9 cellular contexts compared by ENCODE assay signal in genomic region chr6:111850288-111850937, GRCh38. TPM values are rescaled to one million over a fixed set of nuclear protein-coding genes. Genes with fewer than 3 reads are reported as not detected.
DNase-seq lines count a peak whose midpoint lies in the region; ATAC-seq lines count a peak whose summit lies in the region.
"Had no signal": no experiment of that assay in that cellular context is flagged by ENCODE, and none has a peak within 500 bp of the region (broad histone marks: within the 10 kb centered on the region; RNA-seq: fewer than 3 reads in every experiment).

No MANE protein-coding gene starts in this region.

- no peaks in the 10 kb centered on the region for H3K27me3 Mint-ChIP-seq in activated CD4-positive, alpha-beta T cell treated with anti-CD3 and anti-CD28 coated beads, Interleukin-2, amount 10 ng/mL, durations not matched to agents 7 days and 5 days

- H3K27ac Mint-ChIP-seq in activated CD4-positive, alpha-beta T cell treated with anti-CD3 and anti-CD28 coated beads, Interleukin-2, amount 10 ng/mL, durations not matched to agents 7 days and 5 days: peak overlapping the region; percentile 57

- DNase-seq in activated CD4-positive, alpha-beta T cell treated with anti-CD3 and anti-CD28 coated beads, Interleukin-2, amount 10 ng/mL, durations not matched to agents 7 days and 5 days: no peak
- no peak for DNase-seq in activated CD4-positive, alpha-beta T cell treated with anti-CD3 and anti-CD28 coated beads for 48 hours
- DNase-seq in amygdala (lab: John Stamatoyannopoulos, UW) (peak in 34 of 56 donors; percentile 15 to 79 (median 49)), posterior cingulate gyrus (peak in 9 of 10 donors; percentile 40 to 94 (median 61)), NCI-H2081 treated with DMSO at 0.1 percent for 48 hours (lab: John Stamatoyannopoulos, UW) (no peak), posterior vena cava (ENCODE audit: low spot score) (no peak)
- DNase-seq in stimulated activated CD4-positive, alpha-beta T cell treated with anti-CD3 and anti-CD28 coated beads, Interleukin-2, amount 100 ng/mL, for 24 hours: no peak
- DNase-seq: adrenal gland had no signal

- H3K36me3 Mint-ChIP-seq in activated CD4-positive, alpha-beta T cell treated with anti-CD3 and anti-CD28 coated beads, Interleukin-2, amount 10 ng/mL, durations not matched to agents 7 days and 5 days (ENCODE audit: low read depth): peaks cover 50% of the 10 kb centered on the region

- intact Hi-C loops in posterior cingulate gyrus (cut with DNase I): no loop called here
- intact Hi-C loops in posterior vena cava (cut with DNase I): no loop called here

- H3K4me1 Mint-ChIP-seq in activated CD4-positive, alpha-beta T cell treated with anti-CD3 and anti-CD28 coated beads, Interleukin-2, amount 10 ng/mL, durations not matched to agents 7 days and 5 days: peaks cover 60% of the 10 kb centered on the region

- ATAC-seq in HG02852 (IDR thresholded peaks at IDR 0.05; ENCODE audit: unreplicated experiment): peak; percentile 62

- POLR2A ChIA-PET in activated CD4-positive, alpha-beta T cell treated with anti-CD3 and anti-CD28 coated beads, Interleukin-2, amount 10 ng/mL, durations not matched to agents 7 days and 5 days (lab: Charles Lee): interaction anchor here (0.5 kb wide), 1 partner anchor 180 kb away, joined by 3 read pairs; no protein-coding TSS in a partner anchor

- CTCF ChIA-PET in activated CD4-positive, alpha-beta T cell treated with anti-CD3 and anti-CD28 coated beads, Interleukin-2, amount 10 ng/mL, durations not matched to agents 7 days and 5 days (lab: Charles Lee): interaction anchor here (0.8 to 2.0 kb wide), 9 partner anchors 8 to 86 kb away, joined by 3 to 7 read pairs (median 4); partner anchors contain the start of gene FYN

- H3K4me3 Mint-ChIP-seq in activated CD4-positive, alpha-beta T cell treated with anti-CD3 and anti-CD28 coated beads, Interleukin-2, amount 10 ng/mL, durations not matched to agents 7 days and 5 days: peak overlapping the region; percentile 14

- H3K9me3 Mint-ChIP-seq in activated CD4-positive, alpha-beta T cell treated with anti-CD3 and anti-CD28 coated beads, Interleukin-2, amount 10 ng/mL, durations not matched to agents 7 days and 5 days: no peaks in the 10 kb centered on the region

RNA-seq across cellular contexts. Expression of gene FYN, which starts 22.8 kb away (rescaled TPM):
- 100 to 1,000 TPM; 179 to 225 TPM for total RNA-seq in activated CD4-positive, alpha-beta T cell treated with anti-CD3 and anti-CD28 coated beads, Interleukin-2, amount 10 ng/mL, durations not matched to agents 7 days and 5 days
- total RNA-seq in posterior vena cava: 10 to 100 TPM; 87.0 to 94.7 TPM

Comparison
In these comparisons a context has a peak if more than half of its experiments do, and no peak if none do; other contexts are left out.
1. DNase-seq: peak in amygdala (34 of 56) and posterior cingulate gyrus (9 of 10); none in activated CD4-positive, alpha-beta T cell treated with anti-CD3 and anti-CD28 coated beads, Interleukin-2, amount 10 ng/mL, durations not matched to agents 7 days and 5 days (single experiment), activated CD4-positive, alpha-beta T cell treated with anti-CD3 and anti-CD28 coated beads for 48 hours (single experiment), NCI-H2081 treated with DMSO at 0.1 percent for 48 hours (single experiment), stimulated activated CD4-positive, alpha-beta T cell treated with anti-CD3 and anti-CD28 coated beads, Interleukin-2, amount 100 ng/mL, for 24 hours (0 of 2) and posterior vena cava (single experiment).